ENCODE assay signal across 22 cellular contexts in the genomic region with DNA sequence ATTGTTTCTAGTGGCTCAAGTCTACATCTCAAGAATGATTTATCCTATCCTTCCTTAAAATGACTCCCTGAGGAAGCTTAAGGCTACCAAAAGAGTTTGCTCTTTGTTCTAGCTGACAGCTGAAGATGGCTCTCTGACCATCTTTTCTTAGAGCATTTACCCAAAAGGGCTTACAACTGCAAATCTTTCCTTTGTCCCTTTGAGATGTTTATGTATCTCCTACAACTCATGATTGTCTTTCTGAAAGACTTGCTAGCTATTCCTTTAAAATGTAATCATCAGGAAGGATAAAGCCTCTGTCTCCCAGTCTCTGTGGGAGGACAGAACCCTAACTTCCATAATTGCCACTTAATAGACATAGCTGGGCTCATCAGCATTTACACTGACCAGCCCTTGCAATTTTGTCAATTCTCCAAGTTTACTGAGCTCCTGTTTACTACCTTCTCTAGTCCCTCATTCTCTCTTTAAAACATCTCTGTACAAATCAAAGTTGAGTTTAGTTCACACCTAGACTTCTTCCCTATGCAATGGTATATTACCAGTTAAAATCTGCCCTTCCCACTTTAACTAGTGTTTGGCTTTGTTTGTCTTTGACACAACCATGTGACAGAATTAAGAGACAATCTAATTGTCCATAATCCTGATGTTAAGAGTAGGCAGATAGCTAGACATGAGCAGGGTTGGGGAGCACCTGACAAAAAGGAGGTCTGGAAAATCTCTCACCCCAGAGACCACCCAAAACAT.
"Had no signal": no experiment of that assay in that cellular context is flagged by ENCODE, and none has a peak within 500 bp of the region (broad histone marks: within the 10 kb centered on the region; RNA-seq: fewer than 3 reads in every experiment).

No MANE protein-coding gene starts in this region.

- H3K4me1 ChIP-seq: lower lobe of right lung, tibial nerve, uterus had no signal

- H3K9me3 Mint-ChIP-seq: activated B cell treated with CpG ODN at 0.5 μM for 24 hours; activated T-helper 1 cell treated with anti-CD3 and anti-CD28 coated beads, Interleukin-12 subunit alpha, Interleukin-12 subunit beta, Interleukin-2, Interleukin-4 antibody, amounts not matched to agents 30 ng/mL and 10 ng/mL and 1 ng/mL, durations not matched to agents 14 hours and 24 hours and 36 hours; central memory CD8-positive, alpha-beta T cell; T-helper 2 cell treated with Interferon-gamma antibody and Interleukin-4, amounts not matched to agents 5 μg/mL and 100 μg/mL, for 36 hours had no signal

- H3K27me3 ChIP-seq: brain microvascular endothelial cell, tibial nerve, uterus had no signal

- H3K27me3 Mint-ChIP-seq: activated B cell treated with CpG ODN at 0.5 μM for 24 hours; activated CD4-positive, alpha-beta memory T cell treated with anti-CD3 and anti-CD28 coated beads for 36 hours; activated naive CD8-positive, alpha-beta T cell treated with anti-CD3 and anti-CD28 coated beads, Interleukin-2, amount 50 U/mL, for 24 hours; central memory CD8-positive, alpha-beta T cell had no signal

- H3K36me3 Mint-ChIP-seq: activated CD4-positive, alpha-beta memory T cell treated with anti-CD3 and anti-CD28 coated beads for 36 hours had no signal

- H3K4me1 Mint-ChIP-seq: activated B cell treated with CpG ODN at 0.5 μM for 24 hours; activated naive CD8-positive, alpha-beta T cell treated with anti-CD3 and anti-CD28 coated beads, Interleukin-2, amount 50 U/mL, for 24 hours; central memory CD8-positive, alpha-beta T cell; nephron had no signal

- H3K9me3 ChIP-seq: lower lobe of right lung, uterus had no signal

- H3K4me3 Mint-ChIP-seq: activated B cell treated with CpG ODN at 0.5 μM for 24 hours; activated CD4-positive, alpha-beta memory T cell treated with anti-CD3 and anti-CD28 coated beads for 36 hours; activated naive CD8-positive, alpha-beta T cell treated with anti-CD3 and anti-CD28 coated beads, Interleukin-2, amount 50 U/mL, for 24 hours; activated T-helper 1 cell treated with anti-CD3 and anti-CD28 coated beads, Interleukin-12 subunit alpha, Interleukin-12 subunit beta, Interleukin-2, Interleukin-4 antibody, amounts not matched to agents 30 ng/mL and 10 ng/mL and 1 ng/mL, durations not matched to agents 14 hours and 24 hours and 36 hours; central memory CD8-positive, alpha-beta T cell; nephron; T-helper 2 cell treated with Interferon-gamma antibody and Interleukin-4, amounts not matched to agents 5 μg/mL and 100 μg/mL, for 36 hours had no signal

- H3K27ac Mint-ChIP-seq: activated B cell treated with CpG ODN at 0.5 μM for 24 hours; activated CD4-positive, alpha-beta memory T cell treated with anti-CD3 and anti-CD28 coated beads for 36 hours; activated naive CD8-positive, alpha-beta T cell treated with anti-CD3 and anti-CD28 coated beads, Interleukin-2, amount 50 U/mL, for 24 hours; activated T-helper 1 cell treated with anti-CD3 and anti-CD28 coated beads, Interleukin-12 subunit alpha, Interleukin-12 subunit beta, Interleukin-2, Interleukin-4 antibody, amounts not matched to agents 30 ng/mL and 10 ng/mL and 1 ng/mL, durations not matched to agents 14 hours and 24 hours and 36 hours; nephron; T-helper 2 cell treated with Interferon-gamma antibody and Interleukin-4, amounts not matched to agents 5 μg/mL and 100 μg/mL, for 36 hours had no signal

- H3K27ac ChIP-seq: brain microvascular endothelial cell, coronary artery, lower lobe of right lung, tibial nerve, uterus had no signal

- DNase-seq: activated B cell treated with CpG ODN at 0.5 μM for 24 hours; activated CD4-positive, alpha-beta memory T cell treated with anti-CD3 and anti-CD28 coated beads for 36 hours; activated CD4-positive, alpha-beta T cell treated with anti-CD3 and anti-CD28 coated beads for 4 hours; activated naive CD4-positive, alpha-beta T cell; activated naive CD8-positive, alpha-beta T cell treated with anti-CD3 and anti-CD28 coated beads, Interleukin-2, amount 50 U/mL, for 24 hours; activated T-cell treated with anti-CD3 and anti-CD28 coated beads for 4 hours; anterior cingulate cortex; brain microvascular endothelial cell; foreskin melanocyte; glutamatergic neuron; hypothalamus; lower lobe of right lung; nucleus accumbens; stimulated activated CD4-positive, alpha-beta T cell treated with anti-CD3 and anti-CD28 coated beads, Interleukin-1b, Interleukin-23, amount 100 ng/mL, for 48 hours; stimulated activated naive CD8-positive, alpha-beta T cell treated with anti-CD3 and anti-CD28 coated beads, Interleukin-15, Interleukin-2, amounts not matched to agents 100 U/mL and 50 U/mL, for 24 hours; uterus had no signal

- ATAC-seq: activated naive CD8-positive, alpha-beta T cell treated with anti-CD3 and anti-CD28 coated beads, Interleukin-2, amount 50 U/mL, for 24 hours; lower lobe of right lung; stimulated activated naive CD8-positive, alpha-beta T cell treated with anti-CD3 and anti-CD28 coated beads, Interleukin-15, Interleukin-2, amounts not matched to agents 100 U/mL and 50 U/mL, for 24 hours had no signal
